Comparison of ENCODE assay signal across 10 cellular contexts in the genomic region with DNA sequence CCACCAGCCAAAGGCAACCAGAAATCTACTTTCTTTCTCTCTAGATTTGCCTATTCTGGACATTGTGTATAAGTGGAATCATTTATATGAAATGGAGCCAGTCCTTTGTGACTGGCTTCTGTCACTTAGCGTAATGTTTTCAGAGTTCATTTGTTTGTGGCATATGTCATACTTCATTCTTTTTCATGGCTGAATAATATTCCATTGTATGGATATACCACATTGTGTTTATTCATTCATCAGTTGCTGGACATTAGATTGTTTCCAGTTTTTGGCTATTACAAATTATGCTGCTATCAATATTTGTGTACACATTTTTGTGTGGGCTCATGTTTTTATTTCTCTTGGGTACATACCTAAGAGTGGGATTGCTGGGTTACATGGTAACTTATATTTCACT.
"Had no signal": no experiment of that assay in that cellular context is flagged by ENCODE, and none has a peak within 500 bp of the region (broad histone marks: within the 10 kb centered on the region; RNA-seq: fewer than 3 reads in every experiment).

No MANE protein-coding gene starts in this region.

- FAIRE-seq: H54, HepG2 had no signal

- H3K4me1 Mint-ChIP-seq: IgD-negative memory B cell had no signal

- ATAC-seq: HepG2 had no signal

- H3K36me3 Mint-ChIP-seq: IgD-negative memory B cell had no signal

- DNase-seq: GM23248, GOT3, H9, HCEC 1CT, HFFc6, KG1 had no signal

- H3K27ac Mint-ChIP-seq: H9, HFFc6, IgD-negative memory B cell had no signal

- H3K27ac ChIP-seq: GM23248, HL-60 had no signal

- H2AFZ ChIP-seq: GM23248 had no signal

- H3K4me3 Mint-ChIP-seq: H9, HFFc6, IgD-negative memory B cell had no signal

- H3K27me3 Mint-ChIP-seq: IgD-negative memory B cell had no signal

- H3K4me3 ChIP-seq: GM23248 had no signal

- H3K9ac ChIP-seq: GM23248 had no signal

- H3K9me3 Mint-ChIP-seq: HFFc6 had no signal
